ENCODE assay signal across 23 cellular contexts in genomic region chr6:112931835-112932234, GRCh38.
DNase-seq lines count a peak whose midpoint lies in the region; ATAC-seq and TF ChIP-seq lines count a peak whose summit lies in the region.
"Had no signal": no experiment of that assay in that cellular context is flagged by ENCODE, and none has a peak within 500 bp of the region (broad histone marks: within the 10 kb centered on the region; RNA-seq: fewer than 3 reads in every experiment).

No MANE protein-coding gene starts in this region.

- H3K27ac Mint-ChIP-seq in nephron: peak overlapping the region; percentile 22 to 75 (median 67)
- no peak overlapping the region for H3K27ac Mint-ChIP-seq in activated T-helper 1 cell treated with anti-CD3 and anti-CD28 coated beads, Interleukin-12 subunit alpha, Interleukin-12 subunit beta, Interleukin-2, Interleukin-4 antibody, amounts not matched to agents 30 ng/mL and 10 ng/mL and 1 ng/mL, durations not matched to agents 14 hours and 24 hours and 36 hours
- H3K27ac Mint-ChIP-seq: B cell, endodermal cell, T-helper 17 cell had no signal

- TF ChIP-seq POLR2A in tibial nerve (IDR thresholded peaks at IDR 0.05): no peak

- CTCF ChIA-PET in HEK293 (lab: Yijun Ruan, JAX): interaction anchor here (0.9 kb wide), 1 partner anchor 927 kb away, joined by 3 read pairs; no protein-coding TSS in a partner anchor

- H3K36me3 ChIP-seq in HEK293 (ENCODE audit: control insufficient read depth in 2 of 2, insufficient read depth in 1 of 2, low read length in 2 of 2) (no peaks in the 10 kb centered on the region), tibial nerve (no peaks in the 10 kb centered on the region)
- H3K36me3 ChIP-seq: HAP-1, prostate gland, SJCRH30 had no signal

- H3K4me1 ChIP-seq in HEK293 (ENCODE audit: control insufficient read depth, insufficient read depth, low read length): no peaks in the 10 kb centered on the region
- peaks cover 0 to 13% (median 0%) of the 10 kb centered on the region in 4 donors for H3K4me1 ChIP-seq in tibial nerve
- H3K4me1 ChIP-seq: HAP-1, prostate gland, testis had no signal

- H3K9me3 ChIP-seq in HEK293 (ENCODE audit: control insufficient read depth, insufficient read depth, low read depth, low read length) (no peaks in the 10 kb centered on the region), tibial nerve (no peaks in the 10 kb centered on the region)
- H3K9me3 ChIP-seq: HAP-1, prostate gland, SJCRH30, testis had no signal

- TF ChIP-seq CTCF in AG09309 (IDR thresholded peaks at IDR 0.05; ENCODE audit: control insufficient read depth, insufficient read depth, low read depth, low read length, missing control alignments): no peak
- TF ChIP-seq CTCF in HEK293 (tag by site-specific recombination; IDR thresholded peaks at IDR 0.05): no peak
- no peak for TF ChIP-seq CTCF in nephron (IDR thresholded peaks at IDR 0.05; ENCODE audit: unreplicated experiment in 3 of 3)
- no peak for TF ChIP-seq CTCF in tibial nerve (IDR thresholded peaks at IDR 0.05)

- no peaks in the 10 kb centered on the region for H3K27me3 Mint-ChIP-seq in nephron (ENCODE audit: low read depth)
- no peaks in the 10 kb centered on the region for H3K27me3 Mint-ChIP-seq in activated T-helper 1 cell treated with anti-CD3 and anti-CD28 coated beads, Interleukin-12 subunit alpha, Interleukin-12 subunit beta, Interleukin-2, Interleukin-4 antibody, amounts not matched to agents 30 ng/mL and 10 ng/mL and 1 ng/mL, durations not matched to agents 14 hours and 24 hours and 36 hours (ENCODE audit: insufficient read depth)
- H3K27me3 Mint-ChIP-seq: T-helper 17 cell had no signal

- H3K27ac ChIP-seq in HEK293 (ENCODE audit: extremely low read depth, low read depth, low read length) (no peak overlapping the region), tibial nerve (no peak overlapping the region)
- H3K27ac ChIP-seq: prostate gland, SJCRH30, testis, VCaP had no signal

- peaks cover 2% of the 10 kb centered on the region for H3K9me3 Mint-ChIP-seq in nephron
- no peaks in the 10 kb centered on the region for H3K9me3 Mint-ChIP-seq in activated T-helper 1 cell treated with anti-CD3 and anti-CD28 coated beads, Interleukin-12 subunit alpha, Interleukin-12 subunit beta, Interleukin-2, Interleukin-4 antibody, amounts not matched to agents 30 ng/mL and 10 ng/mL and 1 ng/mL, durations not matched to agents 14 hours and 24 hours and 36 hours
- H3K9me3 Mint-ChIP-seq: endodermal cell had no signal

- intact Hi-C loops in activated T-helper 1 cell treated with anti-CD3 and anti-CD28 coated beads, Interleukin-12 subunit alpha, Interleukin-12 subunit beta, Interleukin-2, Interleukin-4 antibody, amounts not matched to agents 30 ng/mL and 10 ng/mL and 1 ng/mL, durations not matched to agents 14 hours and 24 hours and 36 hours (cut with micrococcal nuclease): no loop called here

- POLR2A ChIA-PET in HEK293 (lab: Yijun Ruan, JAX): no interaction called here

- 22% methylated on average over 3 of the region's 3 CpGs for WGBS in tibial nerve, 2 donors

- H3K27me3 ChIP-seq in tibial nerve: no peaks in the 10 kb centered on the region
- H3K27me3 ChIP-seq: SJCRH30, testis had no signal

- no peak for ATAC-seq in GM19467 (IDR thresholded peaks at IDR 0.05; ENCODE audit: unreplicated experiment)
- ATAC-seq: T-helper 17 cell had no signal

- H3K4me3 ChIP-seq in AG09309 (ENCODE audit: control insufficient read depth, low read depth, low read length) (no peak overlapping the region), HEK293 (ENCODE audit: low read depth, low read length) (no peak overlapping the region), tibial nerve (no peak overlapping the region)
- H3K4me3 ChIP-seq: HAP-1, prostate gland, SJCRH30, testis had no signal

- DNase-seq in AG09309 (ENCODE audit: low read depth) (peak; percentile 46), dermis microvascular lymphatic vessel endothelial cell (ENCODE audit: low read depth in 2 of 2) (peak; percentile 94 to 97), tibial nerve (ENCODE audit: low spot score in 2 of 2) (no peak), mesenteric fat pad (ENCODE audit: low spot score) (no peak)
- DNase-seq in activated T-helper 1 cell treated with anti-CD3 and anti-CD28 coated beads, Interleukin-12 subunit alpha, Interleukin-12 subunit beta, Interleukin-2, Interleukin-4 antibody, amounts not matched to agents 30 ng/mL and 10 ng/mL and 1 ng/mL, durations not matched to agents 14 hours and 24 hours and 36 hours (ENCODE audit: low spot score): no peak
- DNase-seq: activated CD8-positive, alpha-beta memory T cell treated with anti-CD3 and anti-CD28 coated beads, Interleukin-2, amount 50 U/mL, for 48 hours; activated gamma-delta T cell treated with Interleukin-2 at 50 U/mL for 16 hours; cerebellar nuclear complex; endodermal cell; NCI-H1694 treated with DMSO at 0.1 percent for 48 hours; NCI-H2227 treated with DMSO at 0.1 percent for 48 hours; NCI-H82; T-helper 17 cell; testis had no signal

- H3K4me1 Mint-ChIP-seq in nephron: peaks cover 23% of the 10 kb centered on the region
- H3K4me1 Mint-ChIP-seq in activated T-helper 1 cell treated with anti-CD3 and anti-CD28 coated beads, Interleukin-12 subunit alpha, Interleukin-12 subunit beta, Interleukin-2, Interleukin-4 antibody, amounts not matched to agents 30 ng/mL and 10 ng/mL and 1 ng/mL, durations not matched to agents 14 hours and 24 hours and 36 hours (ENCODE audit: low read depth): no peaks in the 10 kb centered on the region
- H3K4me1 Mint-ChIP-seq: B cell, T-helper 17 cell had no signal

- no peak for TF ChIP-seq EP300 in tibial nerve (IDR thresholded peaks at IDR 0.05)

- H3K4me3 Mint-ChIP-seq in nephron: no peak overlapping the region
- no peak overlapping the region for H3K4me3 Mint-ChIP-seq in activated T-helper 1 cell treated with anti-CD3 and anti-CD28 coated beads, Interleukin-12 subunit alpha, Interleukin-12 subunit beta, Interleukin-2, Interleukin-4 antibody, amounts not matched to agents 30 ng/mL and 10 ng/mL and 1 ng/mL, durations not matched to agents 14 hours and 24 hours and 36 hours
- H3K4me3 Mint-ChIP-seq: B cell, endodermal cell, mesothelial cell of epicardium, T-helper 17 cell had no signal

- H3K36me3 Mint-ChIP-seq in nephron (ENCODE audit: low read depth): no peaks in the 10 kb centered on the region
- H3K36me3 Mint-ChIP-seq in activated T-helper 1 cell treated with anti-CD3 and anti-CD28 coated beads, Interleukin-12 subunit alpha, Interleukin-12 subunit beta, Interleukin-2, Interleukin-4 antibody, amounts not matched to agents 30 ng/mL and 10 ng/mL and 1 ng/mL, durations not matched to agents 14 hours and 24 hours and 36 hours (ENCODE audit: low read depth): no peaks in the 10 kb centered on the region
- H3K36me3 Mint-ChIP-seq: mesothelial cell of epicardium had no signal

TF ChIP-seq in HEK293, 187 proteins besides CTCF, POLR2A, EP300 and RAD21:
- TF ChIP-seq ZNF391 (tag by site-specific recombination; IDR thresholded peaks at IDR 0.05; ENCODE audit: borderline replicate concordance, low read depth) (no peak), ZBTB21 (tag by site-specific recombination; IDR thresholded peaks at IDR 0.05) (0 out of 2 replicates have a peak, but pooled peaks have one; percentile 31), ZNF514 (tag by site-specific recombination; IDR thresholded peaks at IDR 0.05) (no peak), ZNF211 (tag by site-specific recombination; IDR thresholded peaks at IDR 0.05; ENCODE audit: low read depth) (no peak), ZNF530 (tag by site-specific recombination; IDR thresholded peaks at IDR 0.05; ENCODE audit: low read depth) (no peak), SP7 (tag by site-specific recombination; IDR thresholded peaks at IDR 0.05) (peak; percentile 60), ZSCAN5A (tag by site-specific recombination; IDR thresholded peaks at IDR 0.05) (no peak)
- TF ChIP-seq, protein P1, sequence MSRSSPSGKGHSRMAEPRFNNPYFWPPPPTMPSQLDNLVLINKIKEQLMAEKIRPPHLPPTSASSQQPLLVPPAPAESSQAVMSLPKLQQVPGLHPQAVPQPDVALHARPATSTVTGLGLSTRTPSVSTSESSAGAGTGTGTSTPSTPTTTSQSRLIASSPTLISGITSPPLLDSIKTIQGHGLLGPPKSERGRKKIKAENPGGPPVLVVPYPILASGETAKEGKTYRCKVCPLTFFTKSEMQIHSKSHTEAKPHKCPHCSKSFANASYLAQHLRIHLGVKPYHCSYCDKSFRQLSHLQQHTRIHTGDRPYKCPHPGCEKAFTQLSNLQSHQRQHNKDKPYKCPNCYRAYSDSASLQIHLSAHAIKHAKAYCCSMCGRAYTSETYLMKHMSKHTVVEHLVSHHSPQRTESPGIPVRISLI (tag by site-specific recombination; IDR thresholded peaks at IDR 0.05): no peak

Comparison
In these comparisons a context has a peak if more than half of its experiments do, and no peak if none do; other contexts are left out.
1. DNase-seq: peak in AG09309 (single experiment) and dermis microvascular lymphatic vessel endothelial cell (2 of 2); none in tibial nerve (0 of 2), activated T-helper 1 cell treated with anti-CD3 and anti-CD28 coated beads, Interleukin-12 subunit alpha, Interleukin-12 subunit beta, Interleukin-2, Interleukin-4 antibody, amounts not matched to agents 30 ng/mL and 10 ng/mL and 1 ng/mL, durations not matched to agents 14 hours and 24 hours and 36 hours (single experiment) and mesenteric fat pad (single experiment).